In the genomic region with DNA sequence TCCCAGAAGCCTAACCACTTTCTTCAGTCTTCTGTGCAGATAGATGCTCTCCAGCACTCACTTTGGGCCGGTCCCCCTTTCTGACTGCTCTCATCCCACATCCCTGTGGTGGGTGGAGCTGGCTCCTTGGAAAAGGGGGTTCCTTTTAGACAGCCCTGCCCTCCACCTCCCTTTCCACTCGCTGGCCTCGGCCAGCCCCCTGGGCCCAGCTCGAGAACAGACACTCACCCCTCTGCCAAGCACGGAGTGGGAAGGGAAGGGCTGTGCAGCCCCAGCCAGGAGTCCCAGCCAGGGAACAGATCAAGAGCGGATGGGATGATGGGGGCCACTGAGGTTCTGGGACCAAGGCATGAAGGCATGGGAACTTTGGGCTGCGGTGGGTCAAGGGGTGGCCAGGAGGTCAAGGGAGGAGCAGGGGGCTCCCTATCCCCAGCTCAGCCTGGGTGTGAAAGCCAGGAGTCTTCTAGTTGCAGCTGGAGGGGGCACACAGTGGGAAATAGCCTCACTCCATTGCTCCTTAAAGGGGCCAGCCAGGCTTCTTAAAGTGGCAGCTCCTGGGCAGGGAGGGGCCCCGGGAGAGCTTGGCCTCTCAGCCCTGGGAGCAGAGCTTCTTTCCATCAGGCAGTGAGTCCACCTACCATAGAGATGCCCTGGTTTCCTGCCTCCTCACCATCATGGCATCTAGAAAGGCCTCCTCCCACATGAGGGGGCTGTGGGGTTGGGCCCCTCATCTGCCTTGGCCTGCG, we compare ENCODE assay signal across 13 cellular contexts.
DNase-seq lines count a peak whose midpoint lies in the region; TF ChIP-seq lines count a peak whose summit lies in the region.
"Had no signal": no experiment of that assay in that cellular context is flagged by ENCODE, and none has a peak within 500 bp of the region (broad histone marks: within the 10 kb centered on the region; RNA-seq: fewer than 3 reads in every experiment).

No MANE protein-coding gene starts in this region.

- 47 to 61% methylated on average over 8 to 9 of the region's 9 CpGs for WGBS in testis, 2 donors

- no peaks in the 10 kb centered on the region for H3K9me3 Mint-ChIP-seq in neural crest cell

- TF ChIP-seq POLR2A in testis (IDR thresholded peaks at IDR 0.05): no peak

- DNase-seq in H7: peak; percentile 58
- DNase-seq in neural crest cell (ENCODE audit: low read depth, low spot score): no peak
- peak; percentile 23 for DNase-seq in testis
- no peak for DNase-seq in GM10266 (ENCODE audit: extremely low spot score)
- DNase-seq in coronary artery (ENCODE audit: low spot score): no peak
- DNase-seq: BE2C; CD4-positive, alpha-beta memory T cell; DMS153; DMS79 treated with DMSO at 0.1 percent for 48 hours; EL had no signal

- no peaks in the 10 kb centered on the region for H3K4me1 Mint-ChIP-seq in neural crest cell

- CTCF ChIA-PET in HEK293 (lab: Yijun Ruan, JAX): interaction anchor here (0.5 to 1.5 kb wide), 7 partner anchors 94 to 427 kb away, joined by 3 to 4 read pairs (median 3); no protein-coding TSS in a partner anchor

- no peak for TF ChIP-seq CTCF in HEK293 (tag by site-specific recombination; IDR thresholded peaks at IDR 0.05)
- no peak for TF ChIP-seq CTCF in neural crest cell (conservative IDR thresholded peaks at IDR 0.05)
- no peak for TF ChIP-seq CTCF in testis (IDR thresholded peaks at IDR 0.05)
- no peak for TF ChIP-seq CTCF in GM10266 (IDR thresholded peaks at IDR 0.05; ENCODE audit: control insufficient read depth, insufficient read depth, low read depth, missing control alignments)
- TF ChIP-seq CTCF in coronary artery (IDR thresholded peaks at IDR 0.05): no peak

- intact Hi-C loops in testis (cut with DNase I; ENCODE audit: low total_unique reads): no loop called here

- H3K36me3 Mint-ChIP-seq in neural crest cell (ENCODE audit: low read depth): no peaks in the 10 kb centered on the region
- H3K36me3 Mint-ChIP-seq: CD4-positive, alpha-beta memory T cell had no signal

- H3K4me1 ChIP-seq in HEK293 (ENCODE audit: control insufficient read depth, insufficient read depth, low read length) (peaks cover 7% of the 10 kb centered on the region; the same call in 1 of the 2 replicates), testis (no peaks in the 10 kb centered on the region)
- H3K4me1 ChIP-seq: BE2C had no signal

- POLR2A ChIA-PET in HEK293 (lab: Yijun Ruan, JAX): no interaction called here

- H3K36me3 ChIP-seq in H7 (replicated peaks; ENCODE audit: control insufficient read depth, insufficient read depth, low read length) (no peaks in the 10 kb centered on the region), HEK293 (ENCODE audit: control insufficient read depth in 2 of 2, insufficient read depth in 1 of 2, low read length in 2 of 2) (no peaks in the 10 kb centered on the region), testis (ENCODE audit: low read depth, missing control alignments) (no peaks in the 10 kb centered on the region)
- H3K36me3 ChIP-seq: BE2C had no signal

- H3K4me3 Mint-ChIP-seq in neural crest cell: no peak overlapping the region
- H3K4me3 Mint-ChIP-seq: CD4-positive, alpha-beta memory T cell had no signal

- H3K27ac ChIP-seq in HEK293 (ENCODE audit: extremely low read depth, low read depth, low read length) (no peak overlapping the region), testis (no peak overlapping the region), coronary artery (no peak overlapping the region)
- H3K27ac ChIP-seq: A549, C4-2B had no signal

- no peaks in the 10 kb centered on the region for H3K27me3 Mint-ChIP-seq in neural crest cell (ENCODE audit: low read depth)

- H3K9me3 ChIP-seq in HEK293 (ENCODE audit: control insufficient read depth, insufficient read depth, low read depth, low read length) (no peaks in the 10 kb centered on the region), testis (no peaks in the 10 kb centered on the region)
- H3K9me3 ChIP-seq: A549, BE2C had no signal

- H3K4me3 ChIP-seq in H7 (ENCODE audit: insufficient read depth, low read depth, low read length): no peak overlapping the region
- H3K4me3 ChIP-seq in HEK293 (ENCODE audit: low read depth, low read length): no peak overlapping the region
- no peak overlapping the region for H3K4me3 ChIP-seq in testis
- H3K4me3 ChIP-seq in coronary artery: no peak overlapping the region
- H3K4me3 ChIP-seq: A549 had no signal

- peak overlapping the region; percentile 57 for H3K27ac Mint-ChIP-seq in neural crest cell (ENCODE audit: unreplicated experiment)

- no peaks in the 10 kb centered on the region for H3K27me3 ChIP-seq in H7 (ENCODE audit: control insufficient read depth, insufficient read depth, low read length)
- H3K27me3 ChIP-seq in testis: no peaks in the 10 kb centered on the region
- H3K27me3 ChIP-seq: BE2C had no signal

TF ChIP-seq in HEK293, 187 proteins besides CTCF, POLR2A, EP300 and RAD21:
- TF ChIP-seq ZFP69B (tag by site-specific recombination; IDR thresholded peaks at IDR 0.05) (peak; percentile 59; the same call in 1 of the 2 replicates), HOXC10 (CRISPR knock-in tag; IDR thresholded peaks at IDR 0.05) (no peak), GFI1B (tag by site-specific recombination; IDR thresholded peaks at IDR 0.05) (no peak), ZNF138 (tag by site-specific recombination; IDR thresholded peaks at IDR 0.05; ENCODE audit: borderline replicate concordance) (no peak)
- TF ChIP-seq, protein P1, sequence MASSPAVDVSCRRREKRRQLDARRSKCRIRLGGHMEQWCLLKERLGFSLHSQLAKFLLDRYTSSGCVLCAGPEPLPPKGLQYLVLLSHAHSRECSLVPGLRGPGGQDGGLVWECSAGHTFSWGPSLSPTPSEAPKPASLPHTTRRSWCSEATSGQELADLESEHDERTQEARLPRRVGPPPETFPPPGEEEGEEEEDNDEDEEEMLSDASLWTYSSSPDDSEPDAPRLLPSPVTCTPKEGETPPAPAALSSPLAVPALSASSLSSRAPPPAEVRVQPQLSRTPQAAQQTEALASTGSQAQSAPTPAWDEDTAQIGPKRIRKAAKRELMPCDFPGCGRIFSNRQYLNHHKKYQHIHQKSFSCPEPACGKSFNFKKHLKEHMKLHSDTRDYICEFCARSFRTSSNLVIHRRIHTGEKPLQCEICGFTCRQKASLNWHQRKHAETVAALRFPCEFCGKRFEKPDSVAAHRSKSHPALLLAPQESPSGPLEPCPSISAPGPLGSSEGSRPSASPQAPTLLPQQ (tag by site-specific recombination; IDR thresholded peaks at IDR 0.05): peak; percentile 79
TF ChIP-seq in HEK293: peak in this region for 2.

Comparison
In these comparisons a context has a peak if more than half of its experiments do, and no peak if none do; other contexts are left out.
1. DNase-seq: peak in H7 (single experiment) and testis (single experiment); none in neural crest cell (single experiment), GM10266 (single experiment) and coronary artery (single experiment).